8 cellular contexts compared by ENCODE assay signal in the genomic region with DNA sequence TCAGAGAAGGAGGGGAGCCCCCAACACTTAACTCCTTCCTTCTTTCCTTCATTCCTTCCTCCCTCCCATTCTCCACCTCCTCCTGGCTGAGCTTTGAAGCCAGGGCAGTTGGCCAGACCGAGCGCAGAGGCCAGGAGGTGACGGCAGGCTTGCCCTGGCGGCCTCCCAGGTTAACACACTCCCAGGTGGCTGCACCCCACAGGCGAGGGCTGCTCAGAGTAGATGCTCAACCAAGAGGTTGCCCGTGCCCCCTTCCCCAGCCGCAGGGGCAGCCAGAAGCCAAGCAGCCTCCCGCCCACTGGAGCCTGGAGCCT. TPM values are rescaled to one million over a fixed set of nuclear protein-coding genes. Genes with fewer than 3 reads are reported as not detected.
DNase-seq lines count a peak whose midpoint lies in the region; ATAC-seq lines count a peak whose summit lies in the region.

No MANE protein-coding gene starts in this region.

- peak overlapping the region; percentile 83 for H3K27ac Mint-ChIP-seq in activated T-helper 17 cell treated with anti-CD3 and anti-CD28 coated beads, Interleukin-2, amount 50 U/mL, for 72 hours
- H3K27ac Mint-ChIP-seq in stimulated activated naive CD8-positive, alpha-beta T cell treated with anti-CD3 and anti-CD28 coated beads, Interleukin-15, amount 100 ng/mL, for 72 hours: peak overlapping the region; percentile 67 to 82

- ATAC-seq in activated T-helper 17 cell treated with anti-CD3 and anti-CD28 coated beads, Interleukin-2, amount 50 U/mL, for 72 hours (replicated peaks): no peak
- ATAC-seq in stimulated activated naive CD8-positive, alpha-beta T cell treated with anti-CD3 and anti-CD28 coated beads, Interleukin-15, amount 100 ng/mL, for 72 hours: no peak
- ATAC-seq in GM21528 (IDR thresholded peaks at IDR 0.05; ENCODE audit: low FRiP score, unreplicated experiment): no peak

- in situ Hi-C loops in ACHN (cut with HindIII; ENCODE audit: low pct_ligation_motif_present, low pct_unique_long_range_greater_than_20kb, low sequenced_read_pairs): no loop called here

- no peaks in the 10 kb centered on the region for H3K36me3 Mint-ChIP-seq in activated T-helper 17 cell treated with anti-CD3 and anti-CD28 coated beads, Interleukin-2, amount 50 U/mL, for 72 hours (ENCODE audit: low read depth)

- DNase-seq in DMS153 treated with DMSO at 0.1 percent for 48 hours (lab: John Stamatoyannopoulos, UW; ENCODE audit: unreplicated experiment): peak; percentile 58
- no peak for DNase-seq in DMS153 (lab: John Stamatoyannopoulos, UW)
- peak; percentile 83 for DNase-seq in islet precursor cell
- no peak for DNase-seq in stimulated activated naive CD8-positive, alpha-beta T cell treated with anti-CD3 and anti-CD28 coated beads, Interleukin-15, amount 100 ng/mL, for 72 hours
- DNase-seq in ACHN: no peak
- DNase-seq in iPS-NIHi11 (ENCODE audit: low spot score): no peak

- no peaks in the 10 kb centered on the region for H3K4me1 Mint-ChIP-seq in activated T-helper 17 cell treated with anti-CD3 and anti-CD28 coated beads, Interleukin-2, amount 50 U/mL, for 72 hours
- H3K4me1 Mint-ChIP-seq in stimulated activated naive CD8-positive, alpha-beta T cell treated with anti-CD3 and anti-CD28 coated beads, Interleukin-15, amount 100 ng/mL, for 72 hours: peaks cover 41% of the 10 kb centered on the region

- peak overlapping the region; percentile 82 for H3K4me3 Mint-ChIP-seq in activated T-helper 17 cell treated with anti-CD3 and anti-CD28 coated beads, Interleukin-2, amount 50 U/mL, for 72 hours
- peak overlapping the region; percentile 86 for H3K4me3 Mint-ChIP-seq in stimulated activated naive CD8-positive, alpha-beta T cell treated with anti-CD3 and anti-CD28 coated beads, Interleukin-15, amount 100 ng/mL, for 72 hours

- H3K9me3 Mint-ChIP-seq in activated T-helper 17 cell treated with anti-CD3 and anti-CD28 coated beads, Interleukin-2, amount 50 U/mL, for 72 hours: no peaks in the 10 kb centered on the region
- H3K9me3 Mint-ChIP-seq in stimulated activated naive CD8-positive, alpha-beta T cell treated with anti-CD3 and anti-CD28 coated beads, Interleukin-15, amount 100 ng/mL, for 72 hours: no peaks in the 10 kb centered on the region

- H3K27me3 Mint-ChIP-seq in activated T-helper 17 cell treated with anti-CD3 and anti-CD28 coated beads, Interleukin-2, amount 50 U/mL, for 72 hours: no peaks in the 10 kb centered on the region
- peaks cover 8% of the 10 kb centered on the region for H3K27me3 Mint-ChIP-seq in stimulated activated naive CD8-positive, alpha-beta T cell treated with anti-CD3 and anti-CD28 coated beads, Interleukin-15, amount 100 ng/mL, for 72 hours

RNA-seq across cellular contexts. Expression of gene CDKN1C, which starts 6.3 kb away (rescaled TPM):
- 10 to 100 TPM in 1 of 2 donors, under 1 TPM in 1; 0.58 to 34.8 TPM for total RNA-seq in activated T-helper 17 cell treated with anti-CD3 and anti-CD28 coated beads, Interleukin-2, amount 50 U/mL, for 72 hours

RNA-seq across cellular contexts. Expression of gene PHLDA2, which starts 37.4 kb away (rescaled TPM):
- 1 to 10 TPM; 5.6 to 9.1 TPM for total RNA-seq in activated T-helper 17 cell treated with anti-CD3 and anti-CD28 coated beads, Interleukin-2, amount 50 U/mL, for 72 hours

Comparison
In these comparisons a context has a peak if more than half of its experiments do, and no peak if none do; other contexts are left out.
1. DNase-seq: peak in DMS153 treated with DMSO at 0.1 percent for 48 hours (single experiment) and islet precursor cell (single experiment); none in DMS153 (single experiment), stimulated activated naive CD8-positive, alpha-beta T cell treated with anti-CD3 and anti-CD28 coated beads, Interleukin-15, amount 100 ng/mL, for 72 hours (0 of 2), ACHN (single experiment) and iPS-NIHi11 (single experiment).